8 cellular contexts compared by ENCODE assay signal in genomic region chr3:126475411-126476114, GRCh38. TPM values are rescaled to one million over a fixed set of nuclear protein-coding genes. Genes with fewer than 3 reads are reported as not detected.
A peak's percentile ranks its signal among the peaks of the same experiment; 100 is the strongest.
DNase-seq lines count a peak whose midpoint lies in the region; ATAC-seq and TF ChIP-seq lines count a peak whose summit lies in the region.

Gene ZXDC, minus strand, starts transcription at chr3:126475891. Its CDS starts 26 bp downstream, at chr3:126475865.

- no peaks in the 10 kb centered on the region for H3K9me3 Mint-ChIP-seq in activated T-helper 2 cell treated with anti-CD3 and anti-CD28 coated beads, Interferon-gamma antibody, Interleukin-2, Interleukin-4, amounts not matched to agents 10 μg/mL and 5 μg/mL and 100 μg/mL, durations not matched to agents 14 hours and 24 hours and 36 hours
- H3K9me3 Mint-ChIP-seq in natural killer cell treated with Interleukin-12 subunit alpha and Interleukin-12 subunit beta and Interleukin-15 and Interleukin-18, amount 100 ng/mL, for 72 hours = no peaks in the 10 kb centered on the region

- no peaks in the 10 kb centered on the region for H3K27me3 Mint-ChIP-seq in activated T-helper 2 cell treated with anti-CD3 and anti-CD28 coated beads, Interferon-gamma antibody, Interleukin-2, Interleukin-4, amounts not matched to agents 10 μg/mL and 5 μg/mL and 100 μg/mL, durations not matched to agents 14 hours and 24 hours and 36 hours (ENCODE audit: low read depth)
- H3K27me3 Mint-ChIP-seq in natural killer cell treated with Interleukin-12 subunit alpha and Interleukin-12 subunit beta and Interleukin-15 and Interleukin-18, amount 100 ng/mL, for 72 hours = no peaks in the 10 kb centered on the region

- H3K36me3 ChIP-seq in RWPE2 (ENCODE audit: low read depth) = peaks cover 24% of the 10 kb centered on the region

- peaks cover 28% of the 10 kb centered on the region for H3K4me1 Mint-ChIP-seq in activated T-helper 2 cell treated with anti-CD3 and anti-CD28 coated beads, Interferon-gamma antibody, Interleukin-2, Interleukin-4, amounts not matched to agents 10 μg/mL and 5 μg/mL and 100 μg/mL, durations not matched to agents 14 hours and 24 hours and 36 hours (ENCODE audit: low read depth)
- peaks cover 37 to 42% of the 10 kb centered on the region in 2 donors for H3K4me1 Mint-ChIP-seq in natural killer cell treated with Interleukin-12 subunit alpha and Interleukin-12 subunit beta and Interleukin-15 and Interleukin-18, amount 100 ng/mL, for 72 hours (ENCODE audit: low read depth in 2 of 2)

- ATAC-seq in RWPE2 (ENCODE audit: low read depth) = peak; percentile 76
- peak; percentile 92 to 95 for ATAC-seq in natural killer cell treated with Interleukin-12 subunit alpha and Interleukin-12 subunit beta and Interleukin-15 and Interleukin-18, amount 100 ng/mL, for 72 hours

- peak within 1 kb of the TSS; percentile 94 for H3K4me3 Mint-ChIP-seq in activated T-helper 2 cell treated with anti-CD3 and anti-CD28 coated beads, Interferon-gamma antibody, Interleukin-2, Interleukin-4, amounts not matched to agents 10 μg/mL and 5 μg/mL and 100 μg/mL, durations not matched to agents 14 hours and 24 hours and 36 hours (ENCODE audit: low read depth)
- peak within 1 kb of the TSS; percentile 93 for H3K4me3 Mint-ChIP-seq in natural killer cell treated with Interleukin-12 subunit alpha and Interleukin-12 subunit beta and Interleukin-15 and Interleukin-18, amount 100 ng/mL, for 72 hours

- peak; percentile 62; the same call in 1 of the 2 replicates for TF ChIP-seq CTCF in LNCAP (IDR thresholded peaks at IDR 0.05)
- TF ChIP-seq CTCF in RWPE2 (IDR thresholded peaks at IDR 0.05; ENCODE audit: poor library complexity, severe bottlenecking) = peak; percentile 52
- TF ChIP-seq CTCF in fibroblast of mammary gland (conservative IDR thresholded peaks at IDR 0.05; ENCODE audit: control insufficient read depth, insufficient read depth, low read depth, low read length) = peak; percentile 26

- H3K4me1 ChIP-seq in RWPE2 (ENCODE audit: insufficient read depth, poor library complexity, severe bottlenecking) = peaks cover 17% of the 10 kb centered on the region

- peak within 1 kb of the TSS; percentile 64 for H3K27ac ChIP-seq in RWPE2 (ENCODE audit: poor library complexity, severe bottlenecking)

- H3K36me3 Mint-ChIP-seq in activated T-helper 2 cell treated with anti-CD3 and anti-CD28 coated beads, Interferon-gamma antibody, Interleukin-2, Interleukin-4, amounts not matched to agents 10 μg/mL and 5 μg/mL and 100 μg/mL, durations not matched to agents 14 hours and 24 hours and 36 hours (ENCODE audit: low read depth) = peaks cover 34% of the 10 kb centered on the region
- no peaks in the 10 kb centered on the region for H3K36me3 Mint-ChIP-seq in natural killer cell treated with Interleukin-12 subunit alpha and Interleukin-12 subunit beta and Interleukin-15 and Interleukin-18, amount 100 ng/mL, for 72 hours

- no peaks in the 10 kb centered on the region for H3K9me3 ChIP-seq in RWPE2 (ENCODE audit: severe bottlenecking)

- no peaks in the 10 kb centered on the region for H3K27me3 ChIP-seq in RWPE2 (ENCODE audit: insufficient read depth, poor library complexity, severe bottlenecking)

- H3K27ac Mint-ChIP-seq in activated T-helper 2 cell treated with anti-CD3 and anti-CD28 coated beads, Interferon-gamma antibody, Interleukin-2, Interleukin-4, amounts not matched to agents 10 μg/mL and 5 μg/mL and 100 μg/mL, durations not matched to agents 14 hours and 24 hours and 36 hours = peak within 1 kb of the TSS; percentile 92
- peak within 1 kb of the TSS; percentile 64 to 73 for H3K27ac Mint-ChIP-seq in natural killer cell treated with Interleukin-12 subunit alpha and Interleukin-12 subunit beta and Interleukin-15 and Interleukin-18, amount 100 ng/mL, for 72 hours

- peak; percentile 88 for DNase-seq in ELF-1 (ENCODE audit: low read depth, low spot score)
- DNase-seq in GOT3 (lab: John Stamatoyannopoulos, UW) = peak; percentile 75
- peak; percentile 87 for DNase-seq in RWPE2 (ENCODE audit: low spot score)
- peak; percentile 90 for DNase-seq in activated T-helper 2 cell treated with anti-CD3 and anti-CD28 coated beads, Interferon-gamma antibody, Interleukin-2, Interleukin-4, amounts not matched to agents 10 μg/mL and 5 μg/mL and 100 μg/mL, durations not matched to agents 14 hours and 24 hours and 36 hours (ENCODE audit: low spot score)
- DNase-seq in fibroblast of mammary gland (ENCODE audit: low read depth) = peak; percentile 90
- peak; percentile 97 for DNase-seq in natural killer cell treated with Interleukin-12 subunit alpha and Interleukin-12 subunit beta and Interleukin-15 and Interleukin-18, amount 100 ng/mL, for 72 hours (ENCODE audit: low spot score)
- DNase-seq in stimulated activated naive CD4-positive, alpha-beta T cell treated with Interleukin-2 at 50 U/mL for 16 hours (lab: John Stamatoyannopoulos, UW) = peak; percentile 90

- intact Hi-C loops in activated T-helper 2 cell treated with anti-CD3 and anti-CD28 coated beads, Interferon-gamma antibody, Interleukin-2, Interleukin-4, amounts not matched to agents 10 μg/mL and 5 μg/mL and 100 μg/mL, durations not matched to agents 14 hours and 24 hours and 36 hours (cut with micrococcal nuclease) = loop anchor here (1.0 to 10.0 kb wide), 3 partner anchors 121 to 559 kb away; partner anchors contain the start of genes KLF15 and PLXNA1

- peak within 1 kb of the TSS; percentile 99 for H3K4me3 ChIP-seq in RWPE2 (ENCODE audit: severe bottlenecking)
- H3K4me3 ChIP-seq in fibroblast of mammary gland (ENCODE audit: control insufficient read depth, low read depth, low read length) = peak within 1 kb of the TSS; percentile 85

RNA-seq across cellular contexts. Expression of gene ZXDC, which starts in this region (rescaled TPM):
- total RNA-seq in activated T-helper 2 cell treated with anti-CD3 and anti-CD28 coated beads, Interferon-gamma antibody, Interleukin-2, Interleukin-4, amounts not matched to agents 10 μg/mL and 5 μg/mL and 100 μg/mL, durations not matched to agents 14 hours and 24 hours and 36 hours = 26.1 and 27.0 TPM in 2 replicates
- 10 to 100 TPM; 34.3 to 49.2 TPM for total RNA-seq in natural killer cell treated with Interleukin-12 subunit alpha and Interleukin-12 subunit beta and Interleukin-15 and Interleukin-18, amount 100 ng/mL, for 72 hours

Comparison
In these comparisons a context has a peak if more than half of its experiments do, and no peak if none do; other contexts are left out.
1. Peak in every context shown above with its lines: DNase-seq, ATAC-seq, H3K4me3 ChIP-seq and H3K27ac ChIP-seq.